Comparison of ENCODE assay signal across 18 cellular contexts in genomic region chr11:70824590-70825300, GRCh38.
A peak's percentile ranks its signal among the peaks of the same experiment; 100 is the strongest.
DNase-seq lines count a peak whose midpoint lies in the region; ATAC-seq and TF ChIP-seq lines count a peak whose summit lies in the region.
"Had no signal": no experiment of that assay in that cellular context is flagged by ENCODE, and none has a peak within 500 bp of the region (broad histone marks: within the 10 kb centered on the region; RNA-seq: fewer than 3 reads in every experiment).

No MANE protein-coding gene starts in this region.

- no peak for TF ChIP-seq POLR2A in IMR-90 (IDR thresholded peaks at IDR 0.05; ENCODE audit: low read depth, low read length)

- DNase-seq in NCI-H1092 treated with DMSO at 0.1 percent for 48 hours (lab: John Stamatoyannopoulos, UW) (peak; percentile 26), NCI-H1092 (lab: John Stamatoyannopoulos, UW) (no peak), IMR-90 (no peak), WTC11 (ENCODE audit: low spot score) (no peak), neural crest cell (ENCODE audit: low read depth, low spot score) (no peak), DMS53 treated with DMSO at 0.1 percent for 48 hours (lab: John Stamatoyannopoulos, UW; ENCODE audit: unreplicated experiment) (no peak), endothelial cell (ENCODE audit: low spot score) (no peak)
- DNase-seq in activated naive CD8-positive, alpha-beta T cell treated with anti-CD3 and anti-CD28 coated beads for 36 hours, result no peak
- DNase-seq: 8988T; activated CD4-positive, alpha-beta memory T cell treated with anti-CD3 and anti-CD28 coated beads, Interleukin-2, amount 10 ng/mL, durations not matched to agents 7 days and 5 days; activated naive CD8-positive, alpha-beta T cell treated with anti-CD3 and anti-CD28 coated beads, Interleukin-2, amount 10 ng/mL, durations not matched to agents 7 days and 5 days; activated T-cell treated with anti-CD3 and anti-CD28 coated beads, Interleukin-2, amount 50 U/mL, for 4 hours; C1 segment of cervical spinal cord; DND-41; left ventricle myocardium inferior; small intestine had no signal

- no peaks in the 10 kb centered on the region for H3K27me3 Mint-ChIP-seq in WTC11 (ENCODE audit: low read depth)
- peaks cover 34% of the 10 kb centered on the region for H3K27me3 Mint-ChIP-seq in neural crest cell (ENCODE audit: low read depth)
- H3K27me3 Mint-ChIP-seq in activated naive CD8-positive, alpha-beta T cell treated with anti-CD3 and anti-CD28 coated beads for 36 hours, result peaks cover 44% of the 10 kb centered on the region
- H3K27me3 Mint-ChIP-seq in endothelial cell (ENCODE audit: unreplicated experiment), result peaks cover 5% of the 10 kb centered on the region

- no peak overlapping the region for H2AK5ac ChIP-seq in IMR-90 (ENCODE audit: low read depth, low read length)

- no peak overlapping the region for H3K56ac ChIP-seq in IMR-90 (ENCODE audit: extremely low read depth, insufficient read depth, low read length)

- no peaks in the 10 kb centered on the region for H3K9me3 Mint-ChIP-seq in WTC11
- no peaks in the 10 kb centered on the region for H3K9me3 Mint-ChIP-seq in neural crest cell
- H3K9me3 Mint-ChIP-seq in activated naive CD8-positive, alpha-beta T cell treated with anti-CD3 and anti-CD28 coated beads for 36 hours, result peaks cover 2% of the 10 kb centered on the region
- H3K9me3 Mint-ChIP-seq in endothelial cell (ENCODE audit: unreplicated experiment), result no peaks in the 10 kb centered on the region
- H3K9me3 Mint-ChIP-seq: activated CD4-positive, alpha-beta memory T cell treated with anti-CD3 and anti-CD28 coated beads, Interleukin-2, amount 10 ng/mL, durations not matched to agents 7 days and 5 days; activated naive CD8-positive, alpha-beta T cell treated with anti-CD3 and anti-CD28 coated beads, Interleukin-2, amount 10 ng/mL, durations not matched to agents 7 days and 5 days; activated T-cell treated with anti-CD3 and anti-CD28 coated beads, Interleukin-2, amount 50 U/mL, for 4 hours had no signal

- 10% methylated on average over 4 of the region's 17 CpGs; no CpG with 5 or more reads in 1 of the 2 experiments for WGBS in IMR-90 (ENCODE audit: extremely low coverage in 2 of 2, insufficient read length in 1 of 2), 2 experiments

- H3K4me2 ChIP-seq in IMR-90 (ENCODE audit: low read depth, low read length), result no peak overlapping the region

- ATAC-seq in IMR-90 (ENCODE audit: low read depth) (peak; percentile 50; the same call in 1 of the 2 replicates), WTC11 (peak; percentile 34)
- ATAC-seq: stimulated activated memory B cell treated with anti-CD40 and anti-IgM and Interleukin-4, amounts not matched to agents 10 μg/mL and 1 μg/mL and 100 μg/mL, for 72 hours had no signal

- H4K5ac ChIP-seq in IMR-90 (ENCODE audit: low read depth, low read length), result no peak overlapping the region

- H3K36me3 Mint-ChIP-seq in WTC11, result no peaks in the 10 kb centered on the region
- no peaks in the 10 kb centered on the region for H3K36me3 Mint-ChIP-seq in neural crest cell (ENCODE audit: low read depth)
- no peaks in the 10 kb centered on the region for H3K36me3 Mint-ChIP-seq in activated naive CD8-positive, alpha-beta T cell treated with anti-CD3 and anti-CD28 coated beads for 36 hours
- no peaks in the 10 kb centered on the region for H3K36me3 Mint-ChIP-seq in endothelial cell (ENCODE audit: low read depth, unreplicated experiment)
- H3K36me3 Mint-ChIP-seq: activated naive CD8-positive, alpha-beta T cell treated with anti-CD3 and anti-CD28 coated beads, Interleukin-2, amount 10 ng/mL, durations not matched to agents 7 days and 5 days; stimulated activated memory B cell treated with anti-CD40 and anti-IgM and Interleukin-4, amounts not matched to agents 10 μg/mL and 1 μg/mL and 100 μg/mL, for 72 hours had no signal

- no peaks in the 10 kb centered on the region; the same call in 1 of the 2 replicates for H4K20me1 ChIP-seq in IMR-90 (ENCODE audit: insufficient read depth, low read length)

- H4K8ac ChIP-seq in IMR-90 (ENCODE audit: low read depth in 2 of 2, low read length in 2 of 2), result no peak overlapping the region

- no peak overlapping the region for H2BK15ac ChIP-seq in IMR-90 (ENCODE audit: low read depth, low read length)

- H3K14ac ChIP-seq in IMR-90 (replicated peaks; ENCODE audit: low read depth, low read length), result no peak overlapping the region

- H3K23ac ChIP-seq in IMR-90 (ENCODE audit: low read depth, low read length), result no peak overlapping the region

- peaks cover 2% of the 10 kb centered on the region; the same call in 1 of the 2 replicates for H3K4me1 ChIP-seq in IMR-90 (ENCODE audit: control insufficient read depth, insufficient read depth, low read length)

- no peak overlapping the region for H2AFZ ChIP-seq in IMR-90 (replicated peaks; ENCODE audit: low read length, poor library complexity)

- H3K27me3 ChIP-seq in IMR-90 (ENCODE audit: control insufficient read depth, insufficient read depth, low read length), result peaks cover 21% of the 10 kb centered on the region
- H3K27me3 ChIP-seq: upper lobe of left lung had no signal

- H3K4ac ChIP-seq in IMR-90 (ENCODE audit: low read depth, low read length), result no peak overlapping the region

- H3K36me3 ChIP-seq in IMR-90 (ENCODE audit: control insufficient read depth, insufficient read depth, low read length), result peaks cover 4% of the 10 kb centered on the region; the same call in 1 of the 2 replicates
- H3K36me3 ChIP-seq: left ventricle myocardium inferior had no signal

- intact Hi-C loops in IMR-90 (cut with micrococcal nuclease), result no loop called here

- no peak overlapping the region for H2BK5ac ChIP-seq in IMR-90 (ENCODE audit: low read depth, low read length, poor library complexity, severe bottlenecking)

- H3K27ac Mint-ChIP-seq in WTC11 (no peak overlapping the region), neural crest cell (ENCODE audit: unreplicated experiment) (no peak overlapping the region), endothelial cell (ENCODE audit: unreplicated experiment) (no peak overlapping the region)
- H3K27ac Mint-ChIP-seq in activated naive CD8-positive, alpha-beta T cell treated with anti-CD3 and anti-CD28 coated beads for 36 hours, result no peak overlapping the region
- H3K27ac Mint-ChIP-seq: activated CD4-positive, alpha-beta memory T cell treated with anti-CD3 and anti-CD28 coated beads, Interleukin-2, amount 10 ng/mL, durations not matched to agents 7 days and 5 days; activated naive CD8-positive, alpha-beta T cell treated with anti-CD3 and anti-CD28 coated beads, Interleukin-2, amount 10 ng/mL, durations not matched to agents 7 days and 5 days; stimulated activated memory B cell treated with anti-CD40 and anti-IgM and Interleukin-4, amounts not matched to agents 10 μg/mL and 1 μg/mL and 100 μg/mL, for 72 hours had no signal

- CTCF ChIA-PET in IMR-90 (lab: Yijun Ruan, JAX), result interaction anchor here (0.6 to 1.6 kb wide), 2 partner anchors 9 to 58 kb away, joined by 3 to 4 read pairs; no protein-coding TSS in a partner anchor
- CTCF ChIA-PET in WTC11 (lab: Charles Lee), result interaction anchor here (3.6 kb wide), 1 partner anchor 9 kb away, joined by 36 read pairs; no protein-coding TSS in a partner anchor

- no peak overlapping the region for H2BK120ac ChIP-seq in IMR-90 (ENCODE audit: low read depth, low read length)

- no peak overlapping the region for H3K27ac ChIP-seq in IMR-90 (ENCODE audit: insufficient read depth, low read length)
- H3K27ac ChIP-seq: left ventricle myocardium inferior, upper lobe of left lung had no signal

- no peak overlapping the region for H3K9ac ChIP-seq in IMR-90 (ENCODE audit: low read depth, low read length)

- in situ Hi-C loops in IMR-90 (cut with MboI; ENCODE audit: low sequenced_read_pairs), result no loop called here

- no peak overlapping the region for H2AK9ac ChIP-seq in IMR-90 (replicated peaks; ENCODE audit: low read depth, low read length, poor library complexity)

- POLR2A ChIA-PET in IMR-90 (lab: Charles Lee; ENCODE audit: unreplicated experiment) (no interaction called here), WTC11 (lab: Charles Lee) (no interaction called here)

- no peaks in the 10 kb centered on the region for H3K79me1 ChIP-seq in IMR-90 (ENCODE audit: low read depth in 1 of 2, low read length in 2 of 2)

- TF ChIP-seq CTCF in IMR-90 (conservative IDR thresholded peaks at IDR 0.05; ENCODE audit: low read depth, low read length) (no peak), WTC11 (IDR thresholded peaks at IDR 0.05) (no peak), neural crest cell (conservative IDR thresholded peaks at IDR 0.05) (no peak), endothelial cell (IDR thresholded peaks at IDR 0.05; ENCODE audit: unreplicated experiment) (no peak)

- H3K4me3 Mint-ChIP-seq in WTC11 (no peak overlapping the region), neural crest cell (peak overlapping the region; percentile 26), endothelial cell (ENCODE audit: unreplicated experiment) (no peak overlapping the region)
- no peak overlapping the region for H3K4me3 Mint-ChIP-seq in activated naive CD8-positive, alpha-beta T cell treated with anti-CD3 and anti-CD28 coated beads for 36 hours
- H3K4me3 Mint-ChIP-seq: activated CD4-positive, alpha-beta memory T cell treated with anti-CD3 and anti-CD28 coated beads, Interleukin-2, amount 10 ng/mL, durations not matched to agents 7 days and 5 days; activated naive CD8-positive, alpha-beta T cell treated with anti-CD3 and anti-CD28 coated beads, Interleukin-2, amount 10 ng/mL, durations not matched to agents 7 days and 5 days; activated T-cell treated with anti-CD3 and anti-CD28 coated beads, Interleukin-2, amount 50 U/mL, for 4 hours; stimulated activated memory B cell treated with anti-CD40 and anti-IgM and Interleukin-4, amounts not matched to agents 10 μg/mL and 1 μg/mL and 100 μg/mL, for 72 hours had no signal

- no peak overlapping the region for H3K18ac ChIP-seq in IMR-90 (ENCODE audit: low read depth, low read length)

- TF ChIP-seq RAD21 in IMR-90 (IDR thresholded peaks at IDR 0.05; ENCODE audit: low read length), result no peak

- no peak overlapping the region for H3K4me3 ChIP-seq in IMR-90 (ENCODE audit: insufficient read depth, low read depth, low read length)
- H3K4me3 ChIP-seq: left ventricle myocardium inferior, upper lobe of left lung had no signal

- no peak overlapping the region for H4K91ac ChIP-seq in IMR-90 (ENCODE audit: insufficient read depth, low read depth, low read length)

- no peaks in the 10 kb centered on the region for H3K9me1 ChIP-seq in IMR-90 (ENCODE audit: insufficient read depth, low read length)

- H3K4me1 Mint-ChIP-seq in WTC11, result peaks cover 31% of the 10 kb centered on the region
- H3K4me1 Mint-ChIP-seq in neural crest cell, result peaks cover 40% of the 10 kb centered on the region
- peaks cover 9% of the 10 kb centered on the region for H3K4me1 Mint-ChIP-seq in activated naive CD8-positive, alpha-beta T cell treated with anti-CD3 and anti-CD28 coated beads for 36 hours
- H3K4me1 Mint-ChIP-seq in endothelial cell (ENCODE audit: unreplicated experiment), result peaks cover 11% of the 10 kb centered on the region
- H3K4me1 Mint-ChIP-seq: activated CD4-positive, alpha-beta memory T cell treated with anti-CD3 and anti-CD28 coated beads, Interleukin-2, amount 10 ng/mL, durations not matched to agents 7 days and 5 days; activated naive CD8-positive, alpha-beta T cell treated with anti-CD3 and anti-CD28 coated beads, Interleukin-2, amount 10 ng/mL, durations not matched to agents 7 days and 5 days; stimulated activated memory B cell treated with anti-CD40 and anti-IgM and Interleukin-4, amounts not matched to agents 10 μg/mL and 1 μg/mL and 100 μg/mL, for 72 hours had no signal

- no peak overlapping the region for H2BK20ac ChIP-seq in IMR-90 (ENCODE audit: low read depth, low read length)

- no TSS peak for BruUV-seq in IMR-90 (replicated peaks; lab: Mats Ljungman, UMichigan)

- dilution Hi-C loops in IMR-90 (cut with HindIII; ENCODE audit: low sequenced_read_pairs, unreplicated experiment), result no loop called here

- no peaks in the 10 kb centered on the region; the same call in 1 of the 2 replicates for H3K9me3 ChIP-seq in IMR-90 (ENCODE audit: control insufficient read depth, insufficient read depth, low read length)
- H3K9me3 ChIP-seq: left ventricle myocardium inferior, upper lobe of left lung had no signal
